15 cellular contexts compared by ENCODE assay signal in the genomic region with DNA sequence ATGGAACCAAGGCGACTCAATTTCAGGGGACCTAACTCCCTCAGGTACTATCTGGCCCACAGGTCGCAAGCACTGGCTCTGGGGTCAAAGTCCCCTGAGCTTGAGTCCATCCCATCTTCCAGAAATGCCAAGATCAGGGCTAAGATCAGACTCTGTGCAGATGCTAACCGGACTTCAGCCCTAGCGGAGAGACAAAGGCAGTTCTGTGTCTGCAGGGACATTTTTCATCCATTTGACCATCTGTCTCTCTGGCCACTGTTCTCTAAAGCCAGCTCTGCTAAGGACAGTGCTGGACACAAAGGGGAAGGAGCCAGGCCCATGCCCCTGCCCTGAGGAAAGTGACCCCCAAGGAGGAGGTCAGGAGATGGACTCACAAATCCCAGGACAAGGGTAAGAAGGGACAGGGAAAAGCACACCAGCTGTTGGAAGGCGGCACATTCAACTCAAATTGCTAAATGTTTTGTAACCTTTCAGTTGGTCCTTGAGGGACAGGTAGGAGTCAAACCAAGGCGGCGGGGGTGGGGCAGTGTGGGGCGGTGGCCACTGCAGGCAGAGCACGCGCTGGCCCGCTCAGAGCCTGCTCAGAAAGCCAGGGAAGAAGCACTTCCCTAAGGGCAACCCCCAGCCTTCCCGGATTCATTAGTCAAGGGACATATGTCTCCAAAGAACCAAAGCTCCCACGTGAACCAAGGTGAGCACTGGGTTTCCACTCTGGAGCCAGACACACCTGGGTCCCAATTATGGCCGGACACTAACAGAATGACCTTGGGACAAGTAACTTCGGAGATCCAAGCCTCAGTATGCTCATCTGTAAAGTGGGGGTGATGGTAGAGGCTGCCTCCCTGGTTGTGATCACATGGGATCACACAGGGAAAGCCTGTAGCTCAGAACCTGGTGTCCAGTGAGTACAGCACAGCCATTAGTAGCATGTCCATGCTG. TPM values are rescaled to one million over a fixed set of nuclear protein-coding genes. Genes with fewer than 3 reads are reported as not detected.
DNase-seq lines count a peak whose midpoint lies in the region; ATAC-seq and TF ChIP-seq lines count a peak whose summit lies in the region.
"Had no signal": no experiment of that assay in that cellular context is flagged by ENCODE, and none has a peak within 500 bp of the region (broad histone marks: within the 10 kb centered on the region; RNA-seq: fewer than 3 reads in every experiment).

No MANE protein-coding gene starts in this region.

- H3K9me3 Mint-ChIP-seq in natural killer cell treated with Interleukin-12 subunit alpha and Interleukin-12 subunit beta and Interleukin-15 and Interleukin-18, amount 100 ng/mL, for 72 hours, result no peaks in the 10 kb centered on the region

- DNase-seq in IMR-90 (no peak), colonic mucosa (no peak), NCI-H1092 (lab: John Stamatoyannopoulos, UW) (no peak), T-helper 9 cell (no peak)
- DNase-seq in natural killer cell treated with Interleukin-12 subunit alpha and Interleukin-12 subunit beta and Interleukin-15 and Interleukin-18, amount 100 ng/mL, for 72 hours (ENCODE audit: low spot score), result no peak
- no peak for DNase-seq in stimulated activated CD4-positive, alpha-beta T cell treated with anti-CD3 and anti-CD28 coated beads, Interleukin-4, amount 100 ng/mL, for 24 hours
- DNase-seq: activated CD4-positive, alpha-beta T cell treated with anti-CD3 and anti-CD28 coated beads, Interleukin-2, amount 50 U/mL, for 1 hour; HCEC 1CT; MG63 had no signal

- no peak overlapping the region for H3K4me3 ChIP-seq in BLaER1
- no peak overlapping the region for H3K4me3 ChIP-seq in IMR-90 (ENCODE audit: insufficient read depth, low read depth, low read length)
- no peak overlapping the region for H3K4me3 ChIP-seq in colonic mucosa
- H3K4me3 ChIP-seq: cardiac muscle cell, hepatocyte, lung, MG63 had no signal

- H3K4me2 ChIP-seq in BLaER1 (peak overlapping the region; percentile 73), IMR-90 (ENCODE audit: low read depth, low read length) (no peak overlapping the region)
- H3K4me2 ChIP-seq: hepatocyte had no signal

- no peak overlapping the region for H4K5ac ChIP-seq in IMR-90 (ENCODE audit: low read depth, low read length)

- intact Hi-C loops in IMR-90 (cut with micrococcal nuclease), result no loop called here
- intact Hi-C loops in colonic mucosa (cut with DNase I), result no loop called here

- peaks cover 97% of the 10 kb centered on the region for H4K20me1 ChIP-seq in BLaER1
- H4K20me1 ChIP-seq in IMR-90 (ENCODE audit: insufficient read depth, low read length), result peaks cover 47% of the 10 kb centered on the region

- H3K9ac ChIP-seq in BLaER1, result peak overlapping the region; percentile 20; the same call in 1 of the 2 replicates
- no peak overlapping the region for H3K9ac ChIP-seq in IMR-90 (ENCODE audit: low read depth, low read length)
- peak overlapping the region in 1 of 2 donors; percentile 4 for H3K9ac ChIP-seq in colonic mucosa (ENCODE audit: low read depth in 2 of 2, low read length in 2 of 2)

- H2AK9ac ChIP-seq in IMR-90 (replicated peaks; ENCODE audit: low read depth, low read length, poor library complexity), result no peak overlapping the region

- H4K8ac ChIP-seq in IMR-90 (ENCODE audit: low read depth in 2 of 2, low read length in 2 of 2), result no peak overlapping the region

- POLR2A ChIA-PET in IMR-90 (lab: Charles Lee; ENCODE audit: unreplicated experiment), result no interaction called here

- H3K4me3 Mint-ChIP-seq in natural killer cell treated with Interleukin-12 subunit alpha and Interleukin-12 subunit beta and Interleukin-15 and Interleukin-18, amount 100 ng/mL, for 72 hours, result no peak overlapping the region

- no peak overlapping the region for H3K56ac ChIP-seq in IMR-90 (ENCODE audit: extremely low read depth, insufficient read depth, low read length)

- H3K9me3 ChIP-seq in BLaER1 (no peaks in the 10 kb centered on the region), IMR-90 (ENCODE audit: control insufficient read depth, insufficient read depth, low read length) (no peaks in the 10 kb centered on the region), colonic mucosa (no peaks in the 10 kb centered on the region)
- H3K9me3 ChIP-seq: MG63 had no signal

- BruUV-seq in IMR-90 (replicated peaks; lab: Mats Ljungman, UMichigan), result no TSS peak

- H2BK15ac ChIP-seq in IMR-90 (ENCODE audit: low read depth, low read length), result no peak overlapping the region

- H3K36me3 Mint-ChIP-seq in natural killer cell treated with Interleukin-12 subunit alpha and Interleukin-12 subunit beta and Interleukin-15 and Interleukin-18, amount 100 ng/mL, for 72 hours, result no peaks in the 10 kb centered on the region

- no peak overlapping the region for H3K14ac ChIP-seq in IMR-90 (replicated peaks; ENCODE audit: low read depth, low read length)

- no peak for TF ChIP-seq CTCF in IMR-90 (conservative IDR thresholded peaks at IDR 0.05; ENCODE audit: low read depth, low read length)
- TF ChIP-seq CTCF in colonic mucosa (IDR thresholded peaks at IDR 0.05), result no peak

- H3K4ac ChIP-seq in IMR-90 (ENCODE audit: low read depth, low read length), result no peak overlapping the region

- dilution Hi-C loops in IMR-90 (cut with HindIII; ENCODE audit: low sequenced_read_pairs, unreplicated experiment), result no loop called here

- TF ChIP-seq RAD21 in IMR-90 (IDR thresholded peaks at IDR 0.05; ENCODE audit: low read length), result no peak

- H3K27me3 Mint-ChIP-seq in natural killer cell treated with Interleukin-12 subunit alpha and Interleukin-12 subunit beta and Interleukin-15 and Interleukin-18, amount 100 ng/mL, for 72 hours, result no peaks in the 10 kb centered on the region

- peaks cover 40 to 83% of the 10 kb centered on the region in 2 experiments for H3K79me1 ChIP-seq in IMR-90 (ENCODE audit: low read depth in 1 of 2, low read length in 2 of 2)

- no peak overlapping the region for H2BK20ac ChIP-seq in IMR-90 (ENCODE audit: low read depth, low read length)

- peaks cover 69 to 76% of the 10 kb centered on the region in 2 donors for H3K4me1 Mint-ChIP-seq in natural killer cell treated with Interleukin-12 subunit alpha and Interleukin-12 subunit beta and Interleukin-15 and Interleukin-18, amount 100 ng/mL, for 72 hours (ENCODE audit: low read depth in 2 of 2)

- CTCF ChIA-PET in IMR-90 (lab: Yijun Ruan, JAX), result no interaction called here

- peak overlapping the region; percentile 93 to 96 for H3K27ac Mint-ChIP-seq in natural killer cell treated with Interleukin-12 subunit alpha and Interleukin-12 subunit beta and Interleukin-15 and Interleukin-18, amount 100 ng/mL, for 72 hours

- H3K27ac ChIP-seq in BLaER1 (peak overlapping the region; percentile 69), IMR-90 (ENCODE audit: insufficient read depth, low read length) (no peak overlapping the region), colonic mucosa (peak overlapping the region; percentile 53)
- H3K27ac ChIP-seq: cardiac muscle cell had no signal

- H3K23ac ChIP-seq in IMR-90 (ENCODE audit: low read depth, low read length), result no peak overlapping the region

- no peak overlapping the region for H3K18ac ChIP-seq in IMR-90 (ENCODE audit: low read depth, low read length)

- no peak overlapping the region for H2BK5ac ChIP-seq in IMR-90 (ENCODE audit: low read depth, low read length, poor library complexity, severe bottlenecking)

- TF ChIP-seq POLR2A in IMR-90 (IDR thresholded peaks at IDR 0.05; ENCODE audit: low read depth, low read length), result no peak

- H3K4me1 ChIP-seq in BLaER1, result peaks cover 88% of the 10 kb centered on the region
- H3K4me1 ChIP-seq in IMR-90 (ENCODE audit: control insufficient read depth, insufficient read depth, low read length), result peaks cover 20% of the 10 kb centered on the region
- H3K4me1 ChIP-seq in colonic mucosa, result no peaks in the 10 kb centered on the region

- no peaks in the 10 kb centered on the region for H3K27me3 ChIP-seq in BLaER1
- no peaks in the 10 kb centered on the region for H3K27me3 ChIP-seq in IMR-90 (ENCODE audit: control insufficient read depth, insufficient read depth, low read length)
- no peaks in the 10 kb centered on the region for H3K27me3 ChIP-seq in colonic mucosa
- H3K27me3 ChIP-seq: cardiac muscle cell, hepatocyte, MG63 had no signal

- in situ Hi-C loops in IMR-90 (cut with MboI; ENCODE audit: low sequenced_read_pairs), result no loop called here

- H2AK5ac ChIP-seq in IMR-90 (ENCODE audit: low read depth, low read length), result no peak overlapping the region

- H4K91ac ChIP-seq in IMR-90 (ENCODE audit: insufficient read depth, low read depth, low read length), result no peak overlapping the region

- peaks cover 86% of the 10 kb centered on the region for H3K36me3 ChIP-seq in BLaER1
- peaks cover 6% of the 10 kb centered on the region for H3K36me3 ChIP-seq in IMR-90 (ENCODE audit: control insufficient read depth, insufficient read depth, low read length)
- no peaks in the 10 kb centered on the region for H3K36me3 ChIP-seq in colonic mucosa
- H3K36me3 ChIP-seq: cardiac muscle cell, MG63 had no signal

- 97% methylated on average over 11 of the region's 15 CpGs; no CpG with 5 or more reads in 1 of the 2 experiments for WGBS in IMR-90 (ENCODE audit: extremely low coverage in 2 of 2, insufficient read length in 1 of 2), 2 experiments

- H2AFZ ChIP-seq in IMR-90 (replicated peaks; ENCODE audit: low read length, poor library complexity), result peak overlapping the region; percentile 14
- H2AFZ ChIP-seq: hepatocyte had no signal

- ATAC-seq in IMR-90 (ENCODE audit: low read depth) (no peak), GM19023 (IDR thresholded peaks at IDR 0.05; ENCODE audit: unreplicated experiment) (no peak)
- no peak for ATAC-seq in natural killer cell treated with Interleukin-12 subunit alpha and Interleukin-12 subunit beta and Interleukin-15 and Interleukin-18, amount 100 ng/mL, for 72 hours

- peaks cover 12% of the 10 kb centered on the region for H3K9me1 ChIP-seq in IMR-90 (ENCODE audit: insufficient read depth, low read length)

- no peak overlapping the region for H2BK120ac ChIP-seq in IMR-90 (ENCODE audit: low read depth, low read length)

RNA-seq across cellular contexts. Expression of a gene that starts 42.8 kb away (rescaled TPM):
- total RNA-seq in IMR-90 (2012; rRNA removed) (15.4 and 16.4 TPM in 2 replicates), colonic mucosa (10 to 100 TPM; 16.1 to 23.2 TPM)
- polyA plus RNA-seq in IMR-90 (2012; rRNA removed), result 17.8 and 18.5 TPM in 2 replicates
- 8.9 and 15.5 TPM in 2 replicates for polyA plus RNA-seq in IMR-90 (2012; cell fraction: cytosol; rRNA removed)
- polyA plus RNA-seq in IMR-90 (2012; cell fraction: nucleus; rRNA removed; ENCODE audit: low replicate concordance), result 49.7 and 83.4 TPM in 2 replicates
- total RNA-seq in natural killer cell treated with Interleukin-12 subunit alpha and Interleukin-12 subunit beta and Interleukin-15 and Interleukin-18, amount 100 ng/mL, for 72 hours, result 100 to 1,000 TPM; 199 to 218 TPM

RNA-seq across cellular contexts. Expression of a gene that starts 48.8 kb away (rescaled TPM):
- total RNA-seq in IMR-90 (2012; rRNA removed), result not detected in 2 replicates
- not detected in 2 replicates for polyA plus RNA-seq in IMR-90 (2012; rRNA removed)
- polyA plus RNA-seq in IMR-90 (2012; cell fraction: cytosol; rRNA removed), result not detected in 2 replicates
- polyA plus RNA-seq in IMR-90 (2012; cell fraction: nucleus; rRNA removed; ENCODE audit: low replicate concordance), result not detected in 2 replicates
- not detected for total RNA-seq in colonic mucosa
- not detected for total RNA-seq in natural killer cell treated with Interleukin-12 subunit alpha and Interleukin-12 subunit beta and Interleukin-15 and Interleukin-18, amount 100 ng/mL, for 72 hours
- total RNA-seq: cardiac muscle cell, epithelial cell of proximal tubule, hepatocyte, lung had no signal
- polyA plus RNA-seq: cardiac muscle cell, hepatocyte, lung had no signal

Comparison
In these comparisons a context has a peak if more than half of its experiments do, and no peak if none do; other contexts are left out.
1. RNA of a gene that starts 42.8 kb away (total RNA-seq): 199 to 218 TPM in natural killer cell treated with Interleukin-12 subunit alpha and Interleukin-12 subunit beta and Interleukin-15 and Interleukin-18, amount 100 ng/mL, for 72 hours; 16.1 to 23.2 TPM in colonic mucosa and 15.4 to 16.4 TPM in IMR-90; every median in the first group is over 4 times any median in the second.